ENCODE assay signal across 2 cellular contexts in genomic region chr20:10483691-10484090, GRCh38.
A peak's percentile ranks its signal among the peaks of the same experiment; 100 is the strongest.
TF ChIP-seq lines count a peak whose summit lies in the region.

No MANE protein-coding gene starts in this region.

TF ChIP-seq in liver, 16 proteins besides CTCF, POLR2A, EP300 and RAD21:
- TF ChIP-seq GABPA (IDR thresholded peaks at IDR 0.05 in 1 of 2, conservative IDR thresholded peaks at IDR 0.05 in 1 of 2) (no peak), HNF4A (conservative IDR thresholded peaks at IDR 0.05) (no peak), EGR1 (IDR thresholded peaks at IDR 0.05; ENCODE audit: low read depth in 2 of 2) (no peak), FOXA2 (IDR thresholded peaks at IDR 0.05) (no peak), NR2F2 (IDR thresholded peaks at IDR 0.05) (peak; percentile 42)
TF ChIP-seq in liver: peak in this region for 1.

TF ChIP-seq in HepG2, 621 proteins besides CTCF, POLR2A, EP300 and RAD21:
- no peak for TF ChIP-seq ZNF318 (CRISPR knock-in tag; IDR thresholded peaks at IDR 0.05)
- TF ChIP-seq, protein P1, sequence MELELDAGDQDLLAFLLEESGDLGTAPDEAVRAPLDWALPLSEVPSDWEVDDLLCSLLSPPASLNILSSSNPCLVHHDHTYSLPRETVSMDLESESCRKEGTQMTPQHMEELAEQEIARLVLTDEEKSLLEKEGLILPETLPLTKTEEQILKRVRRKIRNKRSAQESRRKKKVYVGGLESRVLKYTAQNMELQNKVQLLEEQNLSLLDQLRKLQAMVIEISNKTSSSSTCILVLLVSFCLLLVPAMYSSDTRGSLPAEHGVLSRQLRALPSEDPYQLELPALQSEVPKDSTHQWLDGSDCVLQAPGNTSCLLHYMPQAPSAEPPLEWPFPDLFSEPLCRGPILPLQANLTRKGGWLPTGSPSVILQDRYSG (CRISPR knock-in tag; IDR thresholded peaks at IDR 0.05): no peak
- TF ChIP-seq HIC2 (CRISPR knock-in tag; IDR thresholded peaks at IDR 0.05; ENCODE audit: low read depth): no peak
- TF ChIP-seq PATZ1 (CRISPR knock-in tag; IDR thresholded peaks at IDR 0.05): no peak
- no peak for TF ChIP-seq ZFP91 (CRISPR knock-in tag; IDR thresholded peaks at IDR 0.05; ENCODE audit: borderline replicate concordance)
- TF ChIP-seq, protein P2, sequence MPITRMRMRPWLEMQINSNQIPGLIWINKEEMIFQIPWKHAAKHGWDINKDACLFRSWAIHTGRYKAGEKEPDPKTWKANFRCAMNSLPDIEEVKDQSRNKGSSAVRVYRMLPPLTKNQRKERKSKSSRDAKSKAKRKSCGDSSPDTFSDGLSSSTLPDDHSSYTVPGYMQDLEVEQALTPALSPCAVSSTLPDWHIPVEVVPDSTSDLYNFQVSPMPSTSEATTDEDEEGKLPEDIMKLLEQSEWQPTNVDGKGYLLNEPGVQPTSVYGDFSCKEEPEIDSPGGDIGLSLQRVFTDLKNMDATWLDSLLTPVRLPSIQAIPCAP (CRISPR knock-in tag; IDR thresholded peaks at IDR 0.05; ENCODE audit: low read depth): no peak
- TF ChIP-seq ZNF780A (CRISPR knock-in tag; IDR thresholded peaks at IDR 0.05): no peak
- no peak for TF ChIP-seq ZNF891 (CRISPR knock-in tag; IDR thresholded peaks at IDR 0.05)
- TF ChIP-seq KDM4B (CRISPR knock-in tag; IDR thresholded peaks at IDR 0.05): no peak
- no peak for TF ChIP-seq SNAPC2 (CRISPR knock-in tag; IDR thresholded peaks at IDR 0.05)
- no peak for TF ChIP-seq ZNF446 (CRISPR knock-in tag; IDR thresholded peaks at IDR 0.05)
TF ChIP-seq in HepG2: peak in this region for 0.
